9 cellular contexts compared by ENCODE assay signal in the genomic region with DNA sequence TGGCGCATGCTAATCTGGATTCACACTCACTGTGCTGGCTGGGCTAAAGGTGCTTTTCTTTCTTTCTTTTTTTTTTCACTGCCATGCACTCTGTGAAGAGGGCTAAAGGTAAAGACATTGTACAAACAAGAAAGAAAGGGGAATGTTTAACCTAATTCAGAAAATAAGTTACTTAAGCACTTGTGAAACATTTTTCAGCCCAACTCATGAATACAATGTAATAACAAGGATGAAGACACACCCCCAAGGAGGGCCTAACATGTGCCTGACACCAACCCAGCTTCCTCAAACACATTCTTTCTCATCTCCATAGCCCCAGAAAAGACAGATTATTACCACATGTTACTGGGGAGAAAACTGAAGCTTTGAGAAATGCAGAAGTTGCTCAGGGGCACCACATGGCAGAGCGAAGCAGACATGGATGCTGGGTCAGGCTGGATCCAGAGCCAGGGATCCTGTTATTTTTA. TPM values are rescaled to one million over a fixed set of nuclear protein-coding genes. Genes with fewer than 3 reads are reported as not detected.
DNase-seq lines count a peak whose midpoint lies in the region; ATAC-seq and TF ChIP-seq lines count a peak whose summit lies in the region.
"Had no signal": no experiment of that assay in that cellular context is flagged by ENCODE, and none has a peak within 500 bp of the region (broad histone marks: within the 10 kb centered on the region; RNA-seq: fewer than 3 reads in every experiment).

No MANE protein-coding gene starts in this region.

- DNase-seq in activated CD8-positive, alpha-beta memory T cell treated with anti-CD3 and anti-CD28 coated beads, Interleukin-2, amount 10 ng/mL, durations not matched to agents 7 days and 5 days = no peak
- DNase-seq in activated CD8-positive, alpha-beta memory T cell treated with anti-CD3 and anti-CD28 coated beads for 24 hours = no peak
- DNase-seq in activated B cell treated with CpG ODN at 0.5 μM for 24 hours (no peak), islet precursor cell (peak; percentile 12), thoracic aorta (ENCODE audit: low spot score) (no peak), SJCRH30 (no peak)

- POLR2A ChIA-PET in activated B cell treated with CpG ODN at 0.5 μM for 24 hours (lab: Charles Lee) = no interaction called here

- H3K27ac Mint-ChIP-seq in activated CD8-positive, alpha-beta memory T cell treated with anti-CD3 and anti-CD28 coated beads, Interleukin-2, amount 10 ng/mL, durations not matched to agents 7 days and 5 days = peak overlapping the region; percentile 94
- H3K27ac Mint-ChIP-seq in activated B cell treated with CpG ODN at 0.5 μM for 24 hours = peak overlapping the region; percentile 59

- intact Hi-C loops in activated B cell treated with CpG ODN at 0.5 μM for 24 hours (cut with micrococcal nuclease) = no loop called here

- TF ChIP-seq CTCF in activated B cell treated with CpG ODN at 0.5 μM for 24 hours (IDR thresholded peaks at IDR 0.05) (no peak), thoracic aorta (IDR thresholded peaks at IDR 0.05) (no peak)

- no peaks in the 10 kb centered on the region for H3K27me3 Mint-ChIP-seq in activated CD8-positive, alpha-beta memory T cell treated with anti-CD3 and anti-CD28 coated beads, Interleukin-2, amount 10 ng/mL, durations not matched to agents 7 days and 5 days
- no peaks in the 10 kb centered on the region for H3K27me3 Mint-ChIP-seq in activated B cell treated with CpG ODN at 0.5 μM for 24 hours

- CTCF ChIA-PET in activated CD8-positive, alpha-beta memory T cell treated with anti-CD3 and anti-CD28 coated beads, Interleukin-2, amount 10 ng/mL, durations not matched to agents 7 days and 5 days (lab: Charles Lee) = interaction anchor here (0.9 to 2.3 kb wide), 5 partner anchors 11 to 182 kb away, joined by 3 to 10 read pairs (median 4); no protein-coding TSS in a partner anchor
- CTCF ChIA-PET in activated B cell treated with CpG ODN at 0.5 μM for 24 hours (lab: Charles Lee) = no interaction called here

- H3K4me3 ChIP-seq in thoracic aorta = peak overlapping the region; percentile 64
- H3K4me3 ChIP-seq in SJCRH30 = no peak overlapping the region

- no peaks in the 10 kb centered on the region for H3K27me3 ChIP-seq in thoracic aorta (replicated peaks; ENCODE audit: insufficient read depth)
- H3K27me3 ChIP-seq in SJCRH30 = no peaks in the 10 kb centered on the region

- no peaks in the 10 kb centered on the region for H3K9me3 Mint-ChIP-seq in activated CD8-positive, alpha-beta memory T cell treated with anti-CD3 and anti-CD28 coated beads, Interleukin-2, amount 10 ng/mL, durations not matched to agents 7 days and 5 days (ENCODE audit: low read depth)
- no peaks in the 10 kb centered on the region for H3K9me3 Mint-ChIP-seq in activated B cell treated with CpG ODN at 0.5 μM for 24 hours

- H3K4me3 Mint-ChIP-seq in activated CD8-positive, alpha-beta memory T cell treated with anti-CD3 and anti-CD28 coated beads, Interleukin-2, amount 10 ng/mL, durations not matched to agents 7 days and 5 days = peak overlapping the region; percentile 78
- H3K4me3 Mint-ChIP-seq in activated B cell treated with CpG ODN at 0.5 μM for 24 hours = peak overlapping the region; percentile 7

- H3K36me3 ChIP-seq in thoracic aorta (no peaks in the 10 kb centered on the region), SJCRH30 (no peaks in the 10 kb centered on the region)

- H3K27ac ChIP-seq in thoracic aorta = peak overlapping the region; percentile 87 to 92
- H3K27ac ChIP-seq in SJCRH30 = no peak overlapping the region

- H3K36me3 Mint-ChIP-seq in activated CD8-positive, alpha-beta memory T cell treated with anti-CD3 and anti-CD28 coated beads, Interleukin-2, amount 10 ng/mL, durations not matched to agents 7 days and 5 days = peaks cover 23% of the 10 kb centered on the region
- peaks cover 6% of the 10 kb centered on the region for H3K36me3 Mint-ChIP-seq in activated B cell treated with CpG ODN at 0.5 μM for 24 hours (ENCODE audit: low read depth)

- no peaks in the 10 kb centered on the region for H3K9me3 ChIP-seq in thoracic aorta
- no peaks in the 10 kb centered on the region for H3K9me3 ChIP-seq in SJCRH30 (replicated peaks)

- H3K4me1 Mint-ChIP-seq in activated CD8-positive, alpha-beta memory T cell treated with anti-CD3 and anti-CD28 coated beads, Interleukin-2, amount 10 ng/mL, durations not matched to agents 7 days and 5 days = peaks cover 63% of the 10 kb centered on the region
- H3K4me1 Mint-ChIP-seq in activated B cell treated with CpG ODN at 0.5 μM for 24 hours = peaks cover 56% of the 10 kb centered on the region

- ATAC-seq in activated CD8-positive, alpha-beta memory T cell treated with anti-CD3 and anti-CD28 coated beads, Interleukin-2, amount 10 ng/mL, durations not matched to agents 7 days and 5 days = no peak
- ATAC-seq in activated B cell treated with CpG ODN at 0.5 μM for 24 hours (ENCODE audit: low read depth) = peak; percentile 64
- no peak for ATAC-seq in thoracic aorta (ENCODE audit: insufficient number of reproducible peaks, low FRiP score, low read depth)
- ATAC-seq in GM21737 (IDR thresholded peaks at IDR 0.05; ENCODE audit: unreplicated experiment) = no peak
- ATAC-seq in HG03378 (IDR thresholded peaks at IDR 0.05; ENCODE audit: unreplicated experiment) = no peak

- H3K4me1 ChIP-seq in thoracic aorta (ENCODE audit: control insufficient read depth in 1 of 2, low read depth in 2 of 2) (peaks cover 65 to 78% of the 10 kb centered on the region in 2 donors), SJCRH30 (no peaks in the 10 kb centered on the region)

RNA-seq across cellular contexts. Expression of a gene that starts 5.7 kb away (rescaled TPM):
- 10 to 100 TPM; 43.3 to 47.8 TPM for total RNA-seq in activated CD8-positive, alpha-beta memory T cell treated with anti-CD3 and anti-CD28 coated beads, Interleukin-2, amount 10 ng/mL, durations not matched to agents 7 days and 5 days
- total RNA-seq in activated B cell treated with CpG ODN at 0.5 μM for 24 hours (20.8 and 25.8 TPM in 2 replicates), thoracic aorta (10 to 100 TPM; 45.2 to 75.1 TPM)
- 12.1 and 14.7 TPM in 2 replicates for total RNA-seq in SJCRH30 (2014; rRNA removed; shearing (Covaris generic))

RNA-seq across cellular contexts. Expression of a gene that starts 56.8 kb away (rescaled TPM):
- total RNA-seq in activated CD8-positive, alpha-beta memory T cell treated with anti-CD3 and anti-CD28 coated beads, Interleukin-2, amount 10 ng/mL, durations not matched to agents 7 days and 5 days = 1 to 10 TPM in 1 of 2 experiments, under 1 TPM in 1; 0.40 to 3.0 TPM
- 0.83 and 1.6 TPM in 2 replicates for total RNA-seq in activated B cell treated with CpG ODN at 0.5 μM for 24 hours
- 10 to 100 TPM; 21.0 to 33.8 TPM for total RNA-seq in thoracic aorta
- 35.7 and 38.6 TPM in 2 replicates for total RNA-seq in SJCRH30 (2014; rRNA removed; shearing (Covaris generic))
- total RNA-seq: A673 had no signal
